8 cellular contexts compared by ENCODE assay signal in the genomic region with DNA sequence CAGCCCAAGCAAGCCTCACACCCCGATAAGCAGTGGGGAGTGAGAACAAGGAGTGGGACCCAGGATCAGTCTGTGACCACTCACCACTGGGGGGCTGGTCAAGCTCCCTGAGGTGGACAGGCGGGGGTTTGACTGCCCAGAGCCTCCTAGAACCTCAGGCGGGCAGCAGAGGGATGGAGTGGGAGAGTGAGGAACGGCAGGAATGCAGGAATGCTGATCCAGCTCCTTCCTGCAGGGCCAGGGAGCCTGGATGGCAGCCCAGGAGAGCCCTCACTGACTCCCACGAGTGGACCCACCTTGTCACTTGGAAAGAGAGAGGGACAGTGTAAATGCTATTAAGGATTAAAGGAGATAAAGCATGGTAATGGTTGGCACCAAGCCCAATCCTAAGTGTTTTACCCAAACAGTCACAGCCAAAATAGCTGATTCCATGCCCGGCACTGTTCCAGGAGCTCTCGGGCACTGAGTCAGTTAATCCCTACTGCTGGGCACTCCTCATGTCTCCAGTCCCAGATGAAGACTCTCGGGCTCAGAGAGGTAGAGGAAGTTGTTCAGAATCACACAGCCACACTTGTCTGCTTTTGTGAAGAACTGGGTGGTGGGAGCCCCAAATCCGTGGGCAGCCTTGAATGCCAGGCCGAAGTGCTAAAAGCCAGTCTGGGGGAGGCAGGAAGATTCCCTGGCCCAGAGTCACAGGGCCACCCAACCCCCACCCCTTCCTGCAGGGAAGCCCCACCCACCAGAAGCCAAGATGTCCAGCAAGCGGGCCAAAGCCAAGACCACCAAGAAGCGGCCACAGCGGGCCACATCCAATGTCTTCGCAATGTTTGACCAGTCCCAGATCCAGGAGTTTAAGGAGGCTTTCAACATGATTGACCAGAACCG. TPM values are rescaled to one million over a fixed set of nuclear protein-coding genes. Genes with fewer than 3 reads are reported as not detected.
A peak's percentile ranks its signal among the peaks of the same experiment; 100 is the strongest.
DNase-seq lines count a peak whose midpoint lies in the region; ATAC-seq and TF ChIP-seq lines count a peak whose summit lies in the region.

No MANE protein-coding gene starts in this region.

- H3K4me1 ChIP-seq in right atrium auricular region (peaks cover 0 to 78% of the 10 kb centered on the region in 2 donors), suprapubic skin (peaks cover 42% of the 10 kb centered on the region)

- H3K36me3 ChIP-seq in right atrium auricular region (peaks cover 58% of the 10 kb centered on the region), suprapubic skin (peaks cover 30% of the 10 kb centered on the region)

- 60% methylated on average over 11 of the region's 15 CpGs for WGBS in suprapubic skin

- peak; percentile 29 for DNase-seq in HT1080 (ENCODE audit: low read depth)
- peak; percentile 63 for DNase-seq in amniotic stem cell (lab: John Stamatoyannopoulos, UW)
- no peak for DNase-seq in right atrium auricular region (ENCODE audit: low spot score)
- no peak for DNase-seq in suprapubic skin (ENCODE audit: low spot score in 2 of 2)
- no peak for DNase-seq in CD14-positive monocyte (ENCODE audit: low spot score)
- no peak for DNase-seq in UCSD-AML1 (lab: John Stamatoyannopoulos, UW; ENCODE audit: unreplicated experiment)

- no peak for TF ChIP-seq POLR2A in suprapubic skin (IDR thresholded peaks at IDR 0.05)

- no peak for TF ChIP-seq CTCF in right atrium auricular region (IDR thresholded peaks at IDR 0.05)
- TF ChIP-seq CTCF in suprapubic skin (IDR thresholded peaks at IDR 0.05) = no peak
- TF ChIP-seq CTCF in CD14-positive monocyte (IDR thresholded peaks at IDR 0.05) = no peak

- intact Hi-C loops in CD14-positive monocyte (cut with micrococcal nuclease) = loop anchor here in 1 of 2 donors (10.0 kb wide), 1 partner anchor 340 kb away; no protein-coding TSS in a partner anchor

- ATAC-seq in GM19395 (IDR thresholded peaks at IDR 0.05; ENCODE audit: unreplicated experiment) (no peak), GM19397 (IDR thresholded peaks at IDR 0.05; ENCODE audit: unreplicated experiment) (no peak)

- H3K27ac Mint-ChIP-seq in CD14-positive monocyte = peak overlapping the region in 2 of 7 donors; percentile 27 to 36

- H3K27ac ChIP-seq in right atrium auricular region (peak overlapping the region; percentile 97 to 98), suprapubic skin (peak overlapping the region; percentile 89)

- no peaks in the 10 kb centered on the region for H3K27me3 ChIP-seq in right atrium auricular region
- H3K27me3 ChIP-seq in suprapubic skin = no peaks in the 10 kb centered on the region

- H3K36me3 Mint-ChIP-seq in CD14-positive monocyte = no peaks in the 10 kb centered on the region

- peaks cover 1% of the 10 kb centered on the region for H3K4me1 Mint-ChIP-seq in CD14-positive monocyte

- peaks cover 0 to 6% (median 5%) of the 10 kb centered on the region in 3 donors for H3K27me3 Mint-ChIP-seq in CD14-positive monocyte (ENCODE audit: low read depth in 3 of 3)

- peak overlapping the region; percentile 86 to 93 for H3K4me3 ChIP-seq in right atrium auricular region
- H3K4me3 ChIP-seq in suprapubic skin = peak overlapping the region; percentile 63

- H3K9me3 Mint-ChIP-seq in CD14-positive monocyte = peaks cover 0 to 1% (median 0%) of the 10 kb centered on the region in 7 donors

- H3K4me3 Mint-ChIP-seq in CD14-positive monocyte = no peak overlapping the region

- H3K9me3 ChIP-seq in right atrium auricular region (no peaks in the 10 kb centered on the region), suprapubic skin (no peaks in the 10 kb centered on the region)

- no peak for TF ChIP-seq EP300 in suprapubic skin (IDR thresholded peaks at IDR 0.05)

RNA-seq across cellular contexts. Expression of gene MYL9, which starts 3.1 kb away (rescaled TPM):
- 3.8 and 10.0 TPM in 2 replicates for total RNA-seq in HT1080 (2014; rRNA removed; shearing (Covaris generic))
- polyA plus RNA-seq in HT1080 (2015; cell fraction: cytosol; rRNA removed) = 23.2 and 24.7 TPM in 2 replicates
- 10.6 and 10.7 TPM in 2 replicates for polyA plus RNA-seq in HT1080 (2015; cell fraction: nucleus; rRNA removed)
- total RNA-seq in right atrium auricular region (100 to 1,000 TPM; 558 to 602 TPM), suprapubic skin (10 to 100 TPM; 29.4 to 34.0 (median 30.7) TPM)
- polyA plus RNA-seq in CD14-positive monocyte = under 1 TPM; 0.08 to 0.20 TPM

RNA-seq across cellular contexts. Expression of gene TGIF2, which starts 29.0 kb away (rescaled TPM):
- total RNA-seq in HT1080 (2014; rRNA removed; shearing (Covaris generic)) = 15.8 and 20.9 TPM in 2 replicates
- 19.7 and 21.7 TPM in 2 replicates for polyA plus RNA-seq in HT1080 (2015; cell fraction: cytosol; rRNA removed)
- 12.9 and 13.0 TPM in 2 replicates for polyA plus RNA-seq in HT1080 (2015; cell fraction: nucleus; rRNA removed)
- 10 to 100 TPM in 1 of 2 donors, 1 to 10 TPM in 1; 8.9 to 10.7 TPM for total RNA-seq in right atrium auricular region
- 10 to 100 TPM in 1 of 4 donors, 1 to 10 TPM in 3; 8.1 to 11.3 (median 9.1) TPM for total RNA-seq in suprapubic skin
- 10 to 100 TPM; 11.0 to 12.2 TPM for polyA plus RNA-seq in CD14-positive monocyte

Comparison
In these comparisons a context has a peak if more than half of its experiments do, and no peak if none do; other contexts are left out.
1. DNase-seq: peak in HT1080 (single experiment) and amniotic stem cell (single experiment); none in right atrium auricular region (single experiment), suprapubic skin (0 of 2), CD14-positive monocyte (single experiment) and UCSD-AML1 (single experiment).
2. RNA of gene MYL9, which starts 3.1 kb away (total RNA-seq): 558 to 602 TPM in right atrium auricular region; 29.4 to 34.0 TPM in suprapubic skin and 3.8 to 10.0 TPM in HT1080; every median in the first group is over 10 times any median in the second.